24 cellular contexts compared by ENCODE assay signal in the genomic region with DNA sequence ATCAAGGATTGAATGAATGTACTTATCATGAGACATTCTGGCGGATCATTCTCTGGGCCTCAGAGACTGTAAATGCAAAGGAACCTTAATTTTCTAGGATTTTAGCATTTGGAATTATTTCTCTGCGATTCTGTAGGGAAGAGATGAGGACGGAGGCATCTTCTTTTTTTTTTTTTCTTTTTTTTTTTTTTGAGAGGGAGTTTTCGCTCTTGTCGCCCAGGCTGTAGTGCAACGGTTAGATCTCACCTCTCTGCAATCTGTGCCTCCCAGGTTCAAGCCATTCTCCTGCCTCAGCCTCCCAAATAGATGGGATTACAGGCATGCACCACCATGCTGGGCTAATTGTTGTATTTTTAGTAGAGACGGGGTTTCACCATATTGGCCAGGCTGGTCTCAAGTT. TPM values are rescaled to one million over a fixed set of nuclear protein-coding genes. Genes with fewer than 3 reads are reported as not detected.
DNase-seq lines count a peak whose midpoint lies in the region; ATAC-seq, FAIRE-seq and TF ChIP-seq lines count a peak whose summit lies in the region.
"Had no signal": no experiment of that assay in that cellular context is flagged by ENCODE, and none has a peak within 500 bp of the region (broad histone marks: within the 10 kb centered on the region; RNA-seq: fewer than 3 reads in every experiment).

No MANE protein-coding gene starts in this region.

- peak overlapping the region; percentile 99 for H3K4me3 Mint-ChIP-seq in stimulated activated naive CD8-positive, alpha-beta T cell treated with anti-CD3 and anti-CD28 coated beads, Interleukin-15, Interleukin-2, amounts not matched to agents 100 ng/mL and 50 ng/mL, for 24 hours
- H3K4me3 Mint-ChIP-seq in activated CD4-positive, alpha-beta memory T cell treated with anti-CD3 and anti-CD28 coated beads, Interleukin-2, amount 10 ng/mL, durations not matched to agents 7 days and 5 days, result peak overlapping the region; percentile 98
- peak overlapping the region; percentile 89 to 97 (median 90) for H3K4me3 Mint-ChIP-seq in immature natural killer cell

- CTCF ChIA-PET in activated CD4-positive, alpha-beta memory T cell treated with anti-CD3 and anti-CD28 coated beads, Interleukin-2, amount 10 ng/mL, durations not matched to agents 7 days and 5 days (lab: Charles Lee), result interaction anchor here (0.9 to 7.3 kb wide), 8 partner anchors 16 to 182 kb away, joined by 3 to 107 read pairs (median 26); a partner anchor contains a TSS

- H3K27ac Mint-ChIP-seq in stimulated activated naive CD8-positive, alpha-beta T cell treated with anti-CD3 and anti-CD28 coated beads, Interleukin-15, Interleukin-2, amounts not matched to agents 100 ng/mL and 50 ng/mL, for 24 hours, result peak overlapping the region; percentile 83
- peak overlapping the region; percentile 77 for H3K27ac Mint-ChIP-seq in activated CD4-positive, alpha-beta memory T cell treated with anti-CD3 and anti-CD28 coated beads, Interleukin-2, amount 10 ng/mL, durations not matched to agents 7 days and 5 days
- H3K27ac Mint-ChIP-seq in immature natural killer cell, result peak overlapping the region; percentile 85 to 96 (median 93)

- DNase-seq in stimulated activated naive CD8-positive, alpha-beta T cell treated with anti-CD3 and anti-CD28 coated beads, Interleukin-15, Interleukin-2, amounts not matched to agents 100 U/mL and 50 U/mL, for 24 hours, result no peak
- no peak for DNase-seq in activated CD4-positive, alpha-beta memory T cell treated with anti-CD3 and anti-CD28 coated beads, Interleukin-2, amount 10 ng/mL, durations not matched to agents 7 days and 5 days
- DNase-seq in immature natural killer cell (no peak), NCI-H1436 (lab: John Stamatoyannopoulos, UW) (no peak), small intestine (no peak), psoas muscle (no peak), upper lobe of right lung (no peak)
- DNase-seq: GDM1; hippocampal formation; NCI-H187; nucleus accumbens; right lobe of liver; SIG-M5; stimulated activated CD4-positive, alpha-beta T cell treated with anti-CD3 and anti-CD28 coated beads, Interleukin-2, amount 100 ng/mL, for 24 hours; T-helper 9 cell; testis had no signal

- H3K9me3 ChIP-seq in small intestine (ENCODE audit: control insufficient read depth, low read depth), result no peaks in the 10 kb centered on the region
- no peaks in the 10 kb centered on the region for H3K9me3 ChIP-seq in psoas muscle
- H3K9me3 ChIP-seq in upper lobe of right lung, result no peaks in the 10 kb centered on the region
- H3K9me3 ChIP-seq: right lobe of liver, testis had no signal

- peaks cover 39% of the 10 kb centered on the region for H3K36me3 Mint-ChIP-seq in stimulated activated naive CD8-positive, alpha-beta T cell treated with anti-CD3 and anti-CD28 coated beads, Interleukin-15, Interleukin-2, amounts not matched to agents 100 ng/mL and 50 ng/mL, for 24 hours (ENCODE audit: low read depth)
- H3K36me3 Mint-ChIP-seq in activated CD4-positive, alpha-beta memory T cell treated with anti-CD3 and anti-CD28 coated beads, Interleukin-2, amount 10 ng/mL, durations not matched to agents 7 days and 5 days (ENCODE audit: low read depth), result peaks cover 64% of the 10 kb centered on the region
- H3K36me3 Mint-ChIP-seq in immature natural killer cell, result peaks cover 32 to 39% (median 38%) of the 10 kb centered on the region in 3 donors

- H3K4me3 ChIP-seq in small intestine (ENCODE audit: low read depth in 1 of 2, low read length in 2 of 2) (no peak overlapping the region), psoas muscle (no peak overlapping the region), upper lobe of right lung (no peak overlapping the region)

- H3K4me1 Mint-ChIP-seq in stimulated activated naive CD8-positive, alpha-beta T cell treated with anti-CD3 and anti-CD28 coated beads, Interleukin-15, Interleukin-2, amounts not matched to agents 100 ng/mL and 50 ng/mL, for 24 hours (ENCODE audit: low read depth), result peaks cover 82% of the 10 kb centered on the region
- H3K4me1 Mint-ChIP-seq in activated CD4-positive, alpha-beta memory T cell treated with anti-CD3 and anti-CD28 coated beads, Interleukin-2, amount 10 ng/mL, durations not matched to agents 7 days and 5 days, result peaks cover 65% of the 10 kb centered on the region
- peaks cover 81 to 83% of the 10 kb centered on the region in 2 donors for H3K4me1 Mint-ChIP-seq in immature natural killer cell

- no peaks in the 10 kb centered on the region for H3K9me3 Mint-ChIP-seq in stimulated activated naive CD8-positive, alpha-beta T cell treated with anti-CD3 and anti-CD28 coated beads, Interleukin-15, Interleukin-2, amounts not matched to agents 100 ng/mL and 50 ng/mL, for 24 hours
- H3K9me3 Mint-ChIP-seq in activated CD4-positive, alpha-beta memory T cell treated with anti-CD3 and anti-CD28 coated beads, Interleukin-2, amount 10 ng/mL, durations not matched to agents 7 days and 5 days, result no peaks in the 10 kb centered on the region
- H3K9me3 Mint-ChIP-seq in immature natural killer cell, result no peaks in the 10 kb centered on the region

- H3K27me3 ChIP-seq in small intestine (ENCODE audit: control insufficient read depth in 2 of 2, insufficient read depth in 2 of 2, low read length in 2 of 2) (no peaks in the 10 kb centered on the region), psoas muscle (ENCODE audit: insufficient read depth in 3 of 3, low read length in 2 of 3) (peaks cover 0 to 22% (median 7%) of the 10 kb centered on the region in 3 donors), upper lobe of right lung (peaks cover 9% of the 10 kb centered on the region)
- H3K27me3 ChIP-seq: right lobe of liver, testis had no signal

- POLR2A ChIA-PET in activated CD4-positive, alpha-beta memory T cell treated with anti-CD3 and anti-CD28 coated beads, Interleukin-2, amount 10 ng/mL, durations not matched to agents 7 days and 5 days (lab: Charles Lee), result interaction anchor here (0.6 to 10.7 kb wide), 13 partner anchors 9 to 184 kb away, joined by 3 to 400 read pairs (median 8); a partner anchor contains a TSS

- intact Hi-C loops in psoas muscle (cut with DNase I) (no loop called here), upper lobe of right lung (cut with DNase I) (no loop called here)

- H3K27me3 Mint-ChIP-seq in stimulated activated naive CD8-positive, alpha-beta T cell treated with anti-CD3 and anti-CD28 coated beads, Interleukin-15, Interleukin-2, amounts not matched to agents 100 ng/mL and 50 ng/mL, for 24 hours, result no peaks in the 10 kb centered on the region
- no peaks in the 10 kb centered on the region for H3K27me3 Mint-ChIP-seq in activated CD4-positive, alpha-beta memory T cell treated with anti-CD3 and anti-CD28 coated beads, Interleukin-2, amount 10 ng/mL, durations not matched to agents 7 days and 5 days
- peaks cover 10 to 32% (median 22%) of the 10 kb centered on the region in 3 donors for H3K27me3 Mint-ChIP-seq in immature natural killer cell (ENCODE audit: low read depth in 3 of 3)

- ATAC-seq in stimulated activated naive CD8-positive, alpha-beta T cell treated with anti-CD3 and anti-CD28 coated beads, Interleukin-15, Interleukin-2, amounts not matched to agents 100 U/mL and 50 U/mL, for 24 hours, result no peak
- ATAC-seq in psoas muscle, result no peak
- no peak for ATAC-seq in upper lobe of right lung
- ATAC-seq: activated CD4-positive, CD25-positive, alpha-beta regulatory T cell treated with anti-CD3 and anti-CD28 coated beads, Interleukin-2, amount 50 U/mL, for 24 hours had no signal

- no peak for FAIRE-seq in small intestine (lab: Jason Lieb, UNC)
- FAIRE-seq: astrocyte, D721Med, H1 had no signal

- WGBS in small intestine, 3 donors, result 72 to 83% (median 81%) methylated on average over 7 of the region's 7 CpGs
- WGBS in psoas muscle, 3 donors, result 83 to 86% (median 84%) methylated on average over 7 of the region's 7 CpGs

- H3K27ac ChIP-seq in small intestine (ENCODE audit: low read depth in 1 of 2, low read length in 1 of 2), result no peak overlapping the region
- H3K27ac ChIP-seq in psoas muscle, result no peak overlapping the region
- no peak overlapping the region for H3K27ac ChIP-seq in upper lobe of right lung
- H3K27ac ChIP-seq: right lobe of liver, testis had no signal

- no peaks in the 10 kb centered on the region for H3K36me3 ChIP-seq in small intestine (ENCODE audit: control insufficient read depth in 2 of 2, insufficient read depth in 2 of 2, low read length in 2 of 2)
- no peaks in the 10 kb centered on the region for H3K36me3 ChIP-seq in psoas muscle (ENCODE audit: insufficient read depth in 1 of 2, low read depth in 1 of 2)
- H3K36me3 ChIP-seq in upper lobe of right lung, result no peaks in the 10 kb centered on the region
- H3K36me3 ChIP-seq: right lobe of liver had no signal

- H3K4me1 ChIP-seq in small intestine (ENCODE audit: control insufficient read depth in 2 of 2, insufficient read depth in 1 of 2, low read depth in 1 of 2, low read length in 1 of 2) (no peaks in the 10 kb centered on the region), psoas muscle (no peaks in the 10 kb centered on the region), upper lobe of right lung (peaks cover 7% of the 10 kb centered on the region)
- H3K4me1 ChIP-seq: testis had no signal

- TF ChIP-seq CTCF in psoas muscle (IDR thresholded peaks at IDR 0.05), result no peak
- no peak for TF ChIP-seq CTCF in upper lobe of right lung (IDR thresholded peaks at IDR 0.05)

RNA-seq across cellular contexts. Expression of a gene that starts 2.1 kb away (rescaled TPM):
- 100 to 1,000 TPM; 583 to 586 TPM for total RNA-seq in activated CD4-positive, alpha-beta memory T cell treated with anti-CD3 and anti-CD28 coated beads, Interleukin-2, amount 10 ng/mL, durations not matched to agents 7 days and 5 days
- polyA plus RNA-seq in immature natural killer cell, result 100 to 1,000 TPM; 218 to 488 (median 238) TPM
- 1 to 10 TPM; 1.1 to 2.8 (median 2.4) TPM for polyA plus RNA-seq in small intestine
- 1 to 10 TPM; 1.1 to 3.0 (median 2.3) TPM for total RNA-seq in psoas muscle
- under 1 TPM; 0.21 to 0.29 (median 0.27) TPM for polyA plus RNA-seq in psoas muscle
- total RNA-seq in upper lobe of right lung, result 62.8 TPM
- total RNA-seq: chondrocyte, fibroblast of villous mesenchyme, H1, NCI-H460 had no signal
- polyA plus RNA-seq: H1 had no signal

RNA-seq across cellular contexts. Expression of a gene that starts 29.0 kb away (rescaled TPM):
- 10 to 100 TPM; 56.3 to 57.8 TPM for total RNA-seq in activated CD4-positive, alpha-beta memory T cell treated with anti-CD3 and anti-CD28 coated beads, Interleukin-2, amount 10 ng/mL, durations not matched to agents 7 days and 5 days
- polyA plus RNA-seq in immature natural killer cell, result 10 to 100 TPM; 63.6 to 92.2 (median 80.3) TPM
- 100 to 1,000 TPM in 2 of 3 donors, 10 to 100 TPM in 1; 76.9 to 349 (median 231) TPM for polyA plus RNA-seq in small intestine
- total RNA-seq in psoas muscle, result 10 to 100 TPM; 25.4 to 61.4 (median 46.9) TPM
- polyA plus RNA-seq in psoas muscle, result 10 to 100 TPM; 39.0 to 96.7 (median 63.8) TPM
- total RNA-seq in upper lobe of right lung, result 54.9 TPM

RNA-seq across cellular contexts. Expression of a gene that starts 44.9 kb away (rescaled TPM):
- total RNA-seq in activated CD4-positive, alpha-beta memory T cell treated with anti-CD3 and anti-CD28 coated beads, Interleukin-2, amount 10 ng/mL, durations not matched to agents 7 days and 5 days, result 10 to 100 TPM; 51.3 to 51.4 TPM
- polyA plus RNA-seq in immature natural killer cell (100 to 1,000 TPM in 1 of 3 donors, 10 to 100 TPM in 2; 64.5 to 101 (median 73.3) TPM), small intestine (100 to 1,000 TPM in 1 of 3 donors, 10 to 100 TPM in 2; 58.4 to 116 (median 59.5) TPM), psoas muscle (10 to 100 TPM; 42.2 to 84.2 (median 52.7) TPM)
- total RNA-seq in psoas muscle (10 to 100 TPM; 23.3 to 54.4 (median 33.9) TPM), upper lobe of right lung (17.9 TPM)

RNA-seq across cellular contexts. Expression of a gene that starts 51.7 kb away (rescaled TPM):
- 1 to 10 TPM; 5.9 to 6.0 TPM for total RNA-seq in activated CD4-positive, alpha-beta memory T cell treated with anti-CD3 and anti-CD28 coated beads, Interleukin-2, amount 10 ng/mL, durations not matched to agents 7 days and 5 days
- polyA plus RNA-seq in immature natural killer cell, result 1 to 10 TPM in 2 of 3 donors, under 1 TPM in 1; 0.15 to 1.7 (median 1.3) TPM
- polyA plus RNA-seq in small intestine, result 10 to 100 TPM; 42.7 to 71.6 (median 48.9) TPM
- total RNA-seq in psoas muscle, result 10 to 100 TPM; 54.5 to 67.2 (median 60.2) TPM
- polyA plus RNA-seq in psoas muscle, result 100 to 1,000 TPM in 1 of 3 donors, 10 to 100 TPM in 2; 49.0 to 125 (median 91.2) TPM
- 25.8 TPM for total RNA-seq in upper lobe of right lung

RNA-seq across cellular contexts. Expression of a gene that starts 60.0 kb away (rescaled TPM):
- 10 to 100 TPM; 10.6 to 10.7 TPM for total RNA-seq in activated CD4-positive, alpha-beta memory T cell treated with anti-CD3 and anti-CD28 coated beads, Interleukin-2, amount 10 ng/mL, durations not matched to agents 7 days and 5 days
- polyA plus RNA-seq in immature natural killer cell (10 to 100 TPM in 1 of 3 donors, 1 to 10 TPM in 2; 7.4 to 10.2 (median 8.3) TPM), small intestine (1 to 10 TPM; 7.6 to 9.8 (median 7.8) TPM), psoas muscle (10 to 100 TPM in 1 of 3 donors, 1 to 10 TPM in 2; 6.8 to 16.3 (median 7.9) TPM)
- total RNA-seq in psoas muscle (10 to 100 TPM in 1 of 4 donors, 1 to 10 TPM in 3; 6.4 to 16.4 (median 8.9) TPM), upper lobe of right lung (11.5 TPM)

Comparison
In these comparisons a context has a peak if more than half of its experiments do, and no peak if none do; other contexts are left out.
1. RNA of a gene that starts 2.1 kb away (total RNA-seq): 583 to 586 TPM in activated CD4-positive, alpha-beta memory T cell treated with anti-CD3 and anti-CD28 coated beads, Interleukin-2, amount 10 ng/mL, durations not matched to agents 7 days and 5 days and 62.8 TPM in upper lobe of right lung (single experiment); 1.1 to 3.0 TPM in psoas muscle; every median in the first group is over 10 times any median in the second.
2. Peak in every context shown above with its lines, with median percentiles within 50 percentile points of each other: H3K27ac Mint-ChIP-seq and H3K4me3 Mint-ChIP-seq.